2 cellular contexts compared by ENCODE assay signal in the genomic region with DNA sequence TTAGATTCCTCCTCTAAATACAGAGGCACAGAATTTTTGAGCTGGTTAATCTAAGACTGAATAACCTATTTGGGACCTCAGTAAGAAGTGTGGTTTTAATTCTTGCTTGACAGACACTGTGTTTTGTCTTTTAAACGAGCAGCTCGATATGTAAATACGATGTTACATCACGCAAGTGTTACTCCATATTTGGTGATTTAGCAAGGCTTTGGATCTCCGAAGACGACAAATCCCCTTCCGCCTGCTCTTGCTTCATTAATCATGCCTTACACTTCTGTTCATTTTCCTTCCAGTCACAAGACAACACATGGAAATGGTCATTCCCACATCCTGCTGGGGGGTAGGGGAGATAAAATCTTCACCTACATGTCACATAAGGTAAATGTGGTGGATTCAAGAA.
TF ChIP-seq lines count a peak whose summit lies in the region.

No MANE protein-coding gene starts in this region.

TF ChIP-seq in GM23338, 12 proteins besides CTCF, POLR2A, EP300 and RAD21 (continues in another document):
- TF ChIP-seq, protein P1, sequence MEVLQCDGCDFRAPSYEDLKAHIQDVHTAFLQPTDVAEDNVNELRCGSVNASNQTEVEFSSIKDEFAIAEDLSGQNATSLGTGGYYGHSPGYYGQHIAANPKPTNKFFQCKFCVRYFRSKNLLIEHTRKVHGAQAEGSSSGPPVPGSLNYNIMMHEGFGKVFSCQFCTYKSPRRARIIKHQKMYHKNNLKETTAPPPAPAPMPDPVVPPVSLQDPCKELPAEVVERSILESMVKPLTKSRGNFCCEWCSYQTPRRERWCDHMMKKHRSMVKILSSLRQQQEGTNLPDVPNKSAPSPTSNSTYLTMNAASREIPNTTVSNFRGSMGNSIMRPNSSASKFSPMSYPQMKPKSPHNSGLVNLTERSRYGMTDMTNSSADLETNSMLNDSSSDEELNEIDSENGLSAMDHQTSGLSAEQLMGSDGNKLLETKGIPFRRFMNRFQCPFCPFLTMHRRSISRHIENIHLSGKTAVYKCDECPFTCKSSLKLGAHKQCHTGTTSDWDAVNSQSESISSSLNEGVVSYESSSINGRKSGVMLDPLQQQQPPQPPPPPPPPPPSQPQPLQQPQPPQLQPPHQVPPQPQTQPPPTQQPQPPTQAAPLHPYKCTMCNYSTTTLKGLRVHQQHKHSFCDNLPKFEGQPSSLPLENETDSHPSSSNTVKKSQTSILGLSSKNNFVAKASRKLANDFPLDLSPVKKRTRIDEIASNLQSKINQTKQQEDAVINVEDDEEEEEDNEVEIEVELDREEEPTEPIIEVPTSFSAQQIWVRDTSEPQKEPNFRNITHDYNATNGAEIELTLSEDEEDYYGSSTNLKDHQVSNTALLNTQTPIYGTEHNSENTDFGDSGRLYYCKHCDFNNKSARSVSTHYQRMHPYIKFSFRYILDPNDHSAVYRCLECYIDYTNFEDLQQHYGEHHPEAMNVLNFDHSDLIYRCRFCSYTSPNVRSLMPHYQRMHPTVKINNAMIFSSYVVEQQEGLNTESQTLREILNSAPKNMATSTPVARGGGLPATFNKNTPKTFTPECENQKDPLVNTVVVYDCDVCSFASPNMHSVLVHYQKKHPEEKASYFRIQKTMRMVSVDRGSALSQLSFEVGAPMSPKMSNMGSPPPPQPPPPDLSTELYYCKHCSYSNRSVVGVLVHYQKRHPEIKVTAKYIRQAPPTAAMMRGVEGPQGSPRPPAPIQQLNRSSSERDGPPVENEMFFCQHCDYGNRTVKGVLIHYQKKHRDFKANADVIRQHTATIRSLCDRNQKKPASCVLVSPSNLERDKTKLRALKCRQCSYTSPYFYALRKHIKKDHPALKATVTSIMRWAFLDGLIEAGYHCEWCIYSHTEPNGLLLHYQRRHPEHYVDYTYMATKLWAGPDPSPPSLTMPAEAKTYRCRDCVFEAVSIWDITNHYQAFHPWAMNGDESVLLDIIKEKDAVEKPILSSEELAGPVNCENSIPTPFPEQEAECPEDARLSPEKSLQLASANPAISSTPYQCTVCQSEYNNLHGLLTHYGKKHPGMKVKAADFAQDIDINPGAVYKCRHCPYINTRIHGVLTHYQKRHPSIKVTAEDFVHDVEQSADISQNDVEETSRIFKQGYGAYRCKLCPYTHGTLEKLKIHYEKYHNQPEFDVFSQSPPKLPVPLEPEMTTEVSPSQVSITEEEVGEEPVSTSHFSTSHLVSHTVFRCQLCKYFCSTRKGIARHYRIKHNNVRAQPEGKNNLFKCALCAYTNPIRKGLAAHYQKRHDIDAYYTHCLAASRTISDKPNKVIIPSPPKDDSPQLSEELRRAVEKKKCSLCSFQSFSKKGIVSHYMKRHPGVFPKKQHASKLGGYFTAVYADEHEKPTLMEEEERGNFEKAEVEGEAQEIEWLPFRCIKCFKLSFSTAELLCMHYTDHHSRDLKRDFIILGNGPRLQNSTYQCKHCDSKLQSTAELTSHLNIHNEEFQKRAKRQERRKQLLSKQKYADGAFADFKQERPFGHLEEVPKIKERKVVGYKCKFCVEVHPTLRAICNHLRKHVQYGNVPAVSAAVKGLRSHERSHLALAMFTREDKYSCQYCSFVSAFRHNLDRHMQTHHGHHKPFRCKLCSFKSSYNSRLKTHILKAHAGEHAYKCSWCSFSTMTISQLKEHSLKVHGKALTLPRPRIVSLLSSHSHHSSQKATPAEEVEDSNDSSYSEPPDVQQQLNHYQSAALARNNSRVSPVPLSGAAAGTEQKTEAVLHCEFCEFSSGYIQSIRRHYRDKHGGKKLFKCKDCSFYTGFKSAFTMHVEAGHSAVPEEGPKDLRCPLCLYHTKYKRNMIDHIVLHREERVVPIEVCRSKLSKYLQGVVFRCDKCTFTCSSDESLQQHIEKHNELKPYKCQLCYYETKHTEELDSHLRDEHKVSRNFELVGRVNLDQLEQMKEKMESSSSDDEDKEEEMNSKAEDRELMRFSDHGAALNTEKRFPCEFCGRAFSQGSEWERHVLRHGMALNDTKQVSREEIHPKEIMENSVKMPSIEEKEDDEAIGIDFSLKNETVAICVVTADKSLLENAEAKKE (CRISPR knock-in tag; IDR thresholded peaks at IDR 0.05), result no peak
- TF ChIP-seq EZH2 (IDR thresholded peaks at IDR 0.05; ENCODE audit: low read depth, unreplicated experiment) (no peak), ZNF114 (CRISPR knock-in tag; IDR thresholded peaks at IDR 0.05) (no peak), JUNB (IDR thresholded peaks at IDR 0.05; ENCODE audit: unreplicated experiment) (no peak), NANOG (IDR thresholded peaks at IDR 0.05; ENCODE audit: borderline replicate concordance) (no peak), CREB1 (CRISPR knock-in tag; IDR thresholded peaks at IDR 0.05; ENCODE audit: low read depth) (no peak), EZH2phosphoT487 (IDR thresholded peaks at IDR 0.05; ENCODE audit: unreplicated experiment) (no peak), STAT1 (IDR thresholded peaks at IDR 0.05; ENCODE audit: unreplicated experiment) (no peak)
- TF ChIP-seq, protein P2, sequence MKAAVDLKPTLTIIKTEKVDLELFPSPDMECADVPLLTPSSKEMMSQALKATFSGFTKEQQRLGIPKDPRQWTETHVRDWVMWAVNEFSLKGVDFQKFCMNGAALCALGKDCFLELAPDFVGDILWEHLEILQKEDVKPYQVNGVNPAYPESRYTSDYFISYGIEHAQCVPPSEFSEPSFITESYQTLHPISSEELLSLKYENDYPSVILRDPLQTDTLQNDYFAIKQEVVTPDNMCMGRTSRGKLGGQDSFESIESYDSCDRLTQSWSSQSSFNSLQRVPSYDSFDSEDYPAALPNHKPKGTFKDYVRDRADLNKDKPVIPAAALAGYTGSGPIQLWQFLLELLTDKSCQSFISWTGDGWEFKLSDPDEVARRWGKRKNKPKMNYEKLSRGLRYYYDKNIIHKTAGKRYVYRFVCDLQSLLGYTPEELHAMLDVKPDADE (IDR thresholded peaks at IDR 0.05), result no peak
- TF ChIP-seq, protein P3, sequence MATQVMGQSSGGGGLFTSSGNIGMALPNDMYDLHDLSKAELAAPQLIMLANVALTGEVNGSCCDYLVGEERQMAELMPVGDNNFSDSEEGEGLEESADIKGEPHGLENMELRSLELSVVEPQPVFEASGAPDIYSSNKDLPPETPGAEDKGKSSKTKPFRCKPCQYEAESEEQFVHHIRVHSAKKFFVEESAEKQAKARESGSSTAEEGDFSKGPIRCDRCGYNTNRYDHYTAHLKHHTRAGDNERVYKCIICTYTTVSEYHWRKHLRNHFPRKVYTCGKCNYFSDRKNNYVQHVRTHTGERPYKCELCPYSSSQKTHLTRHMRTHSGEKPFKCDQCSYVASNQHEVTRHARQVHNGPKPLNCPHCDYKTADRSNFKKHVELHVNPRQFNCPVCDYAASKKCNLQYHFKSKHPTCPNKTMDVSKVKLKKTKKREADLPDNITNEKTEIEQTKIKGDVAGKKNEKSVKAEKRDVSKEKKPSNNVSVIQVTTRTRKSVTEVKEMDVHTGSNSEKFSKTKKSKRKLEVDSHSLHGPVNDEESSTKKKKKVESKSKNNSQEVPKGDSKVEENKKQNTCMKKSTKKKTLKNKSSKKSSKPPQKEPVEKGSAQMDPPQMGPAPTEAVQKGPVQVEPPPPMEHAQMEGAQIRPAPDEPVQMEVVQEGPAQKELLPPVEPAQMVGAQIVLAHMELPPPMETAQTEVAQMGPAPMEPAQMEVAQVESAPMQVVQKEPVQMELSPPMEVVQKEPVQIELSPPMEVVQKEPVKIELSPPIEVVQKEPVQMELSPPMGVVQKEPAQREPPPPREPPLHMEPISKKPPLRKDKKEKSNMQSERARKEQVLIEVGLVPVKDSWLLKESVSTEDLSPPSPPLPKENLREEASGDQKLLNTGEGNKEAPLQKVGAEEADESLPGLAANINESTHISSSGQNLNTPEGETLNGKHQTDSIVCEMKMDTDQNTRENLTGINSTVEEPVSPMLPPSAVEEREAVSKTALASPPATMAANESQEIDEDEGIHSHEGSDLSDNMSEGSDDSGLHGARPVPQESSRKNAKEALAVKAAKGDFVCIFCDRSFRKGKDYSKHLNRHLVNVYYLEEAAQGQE (IDR thresholded peaks at IDR 0.05; ENCODE audit: unreplicated experiment), result no peak

TF ChIP-seq in K562, 482 proteins besides CTCF, POLR2A, EP300 and RAD21:
- peak; percentile 33; the same call in 1 of the 2 replicates for TF ChIP-seq CEBPB (tag; IDR thresholded peaks at IDR 0.05)
- no peak for TF ChIP-seq CREM (IDR thresholded peaks at IDR 0.05; ENCODE audit: low read depth)
- TF ChIP-seq CEBPG (CRISPR knock-in tag; IDR thresholded peaks at IDR 0.05), result no peak
- TF ChIP-seq CEBPG (tag; conservative IDR thresholded peaks at IDR 0.05 in 1 of 2, IDR thresholded peaks at IDR 0.05 in 1 of 2), result peak; percentile 16 to 31; a peak in 1 of 4 replicates
- TF ChIP-seq, protein P4, sequence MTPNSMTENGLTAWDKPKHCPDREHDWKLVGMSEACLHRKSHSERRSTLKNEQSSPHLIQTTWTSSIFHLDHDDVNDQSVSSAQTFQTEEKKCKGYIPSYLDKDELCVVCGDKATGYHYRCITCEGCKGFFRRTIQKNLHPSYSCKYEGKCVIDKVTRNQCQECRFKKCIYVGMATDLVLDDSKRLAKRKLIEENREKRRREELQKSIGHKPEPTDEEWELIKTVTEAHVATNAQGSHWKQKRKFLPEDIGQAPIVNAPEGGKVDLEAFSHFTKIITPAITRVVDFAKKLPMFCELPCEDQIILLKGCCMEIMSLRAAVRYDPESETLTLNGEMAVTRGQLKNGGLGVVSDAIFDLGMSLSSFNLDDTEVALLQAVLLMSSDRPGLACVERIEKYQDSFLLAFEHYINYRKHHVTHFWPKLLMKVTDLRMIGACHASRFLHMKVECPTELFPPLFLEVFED (CRISPR knock-in tag; conservative IDR thresholded peaks at IDR 0.05), result no peak
- no peak for TF ChIP-seq ERF (CRISPR knock-in tag; IDR thresholded peaks at IDR 0.05)
- TF ChIP-seq HOXB6 (CRISPR knock-in tag; IDR thresholded peaks at IDR 0.05; ENCODE audit: borderline replicate concordance), result no peak
- 0 out of 2 replicates have a peak, but pooled peaks have one; percentile 29 for TF ChIP-seq GABPA (tag; conservative IDR thresholded peaks at IDR 0.05; ENCODE audit: low read depth)
- no peak for TF ChIP-seq MBD2 (IDR thresholded peaks at IDR 0.05; ENCODE audit: borderline replicate concordance, low read depth)
